ENCODE assay signal across 8 cellular contexts in the genomic region with DNA sequence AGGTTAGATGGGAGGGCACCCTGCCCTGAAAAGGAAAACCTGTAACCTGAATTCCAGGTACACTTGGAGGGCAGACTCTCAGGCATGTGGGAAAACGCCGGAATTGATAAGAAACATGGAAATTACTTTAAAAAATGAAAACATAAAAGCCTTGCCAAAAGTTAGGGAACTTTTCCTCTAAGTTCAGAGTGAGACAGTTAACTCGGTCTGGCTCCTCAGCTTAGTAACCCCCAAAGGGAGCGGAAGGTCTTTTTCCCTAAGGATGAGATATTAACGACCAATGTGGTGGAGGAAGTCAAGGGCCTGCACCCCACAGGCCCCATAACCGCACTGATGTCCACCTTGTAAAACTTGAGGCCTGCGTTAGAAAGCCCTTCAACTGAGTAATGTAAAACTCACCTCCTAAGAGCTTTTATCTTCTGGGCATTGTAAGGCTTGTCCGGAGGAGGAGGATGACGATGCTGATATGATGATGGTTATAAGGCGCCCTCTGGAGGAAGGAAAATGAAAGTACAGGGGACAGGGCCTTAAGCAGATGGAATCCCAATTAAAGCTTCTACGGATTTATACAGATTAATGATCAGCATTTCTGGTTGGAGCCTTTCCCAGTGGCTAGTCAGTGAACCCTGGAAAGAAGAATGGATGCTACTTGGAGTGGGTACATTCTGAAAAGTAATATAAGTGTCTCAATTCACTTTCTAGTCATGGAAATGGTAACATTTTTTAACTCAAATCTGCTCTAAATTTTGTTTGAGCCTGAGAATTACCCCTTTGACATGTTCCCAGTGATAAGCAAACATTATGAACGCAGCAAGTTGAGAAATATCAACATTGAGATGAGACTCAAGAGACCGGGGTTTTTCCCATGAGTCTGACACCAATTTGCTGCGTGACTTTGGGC. TPM values are rescaled to one million over a fixed set of nuclear protein-coding genes. Genes with fewer than 3 reads are reported as not detected.
DNase-seq lines count a peak whose midpoint lies in the region; ATAC-seq, FAIRE-seq and TF ChIP-seq lines count a peak whose summit lies in the region.

No MANE protein-coding gene starts in this region.

- TF ChIP-seq CTCF in omental fat pad (IDR thresholded peaks at IDR 0.05), result no peak

- no peak for FAIRE-seq in frontal cortex (lab: Jason Lieb, UNC)

- DNase-seq in DMS 273 (lab: John Stamatoyannopoulos, UW; ENCODE audit: unreplicated experiment) (peak; percentile 91), GM19240 (ENCODE audit: insufficient read length, low spot score) (peak; percentile 23), NCI-H345 (lab: John Stamatoyannopoulos, UW) (peak; percentile 64), frontal cortex (ENCODE audit: low spot score in 2 of 2) (peak; percentile 40 to 55), omental fat pad (ENCODE audit: low spot score) (no peak), activated gamma-delta T cell treated with Interleukin-2 at 50 U/mL for 16 hours (no peak)
- peak; percentile 22 to 30 for DNase-seq in activated T-cell treated with anti-CD3 and anti-CD28 coated beads, Interleukin-2, amount 50 U/mL, for 48 hours

- ATAC-seq in HG03196 (IDR thresholded peaks at IDR 0.05; ENCODE audit: unreplicated experiment) (peak; percentile 88), omental fat pad (ENCODE audit: low FRiP score) (peak; percentile 83)

RNA-seq across cellular contexts. Expression of gene COL1A2, which starts 0.7 kb away (rescaled TPM):
- total RNA-seq in frontal cortex (84.4 TPM), omental fat pad (100 to 1,000 TPM; 155 to 361 (median 232) TPM)

Comparison
In these comparisons a context has a peak if more than half of its experiments do, and no peak if none do; other contexts are left out.
1. DNase-seq: peak in DMS 273 (single experiment), GM19240 (single experiment), NCI-H345 (single experiment), activated T-cell treated with anti-CD3 and anti-CD28 coated beads, Interleukin-2, amount 50 U/mL, for 48 hours (2 of 2) and frontal cortex (2 of 2); none in omental fat pad (single experiment) and activated gamma-delta T cell treated with Interleukin-2 at 50 U/mL for 16 hours (single experiment).